In genomic region chr11:17077240-17077519, GRCh38 we compare ENCODE assay signal across 8 cellular contexts. TPM values are rescaled to one million over a fixed set of nuclear protein-coding genes. Genes with fewer than 3 reads are reported as not detected.
DNase-seq lines count a peak whose midpoint lies in the region; ATAC-seq, FAIRE-seq and TF ChIP-seq lines count a peak whose summit lies in the region.

No MANE protein-coding gene starts in this region.

- peak overlapping the region; percentile 100 for H3K4me3 ChIP-seq in astrocyte of the cerebellum (ENCODE audit: low read depth, low read length)
- H3K4me3 ChIP-seq in kidney (ENCODE audit: low read length in 2 of 2) = peak overlapping the region; percentile 96 to 99
- peak overlapping the region; percentile 93 to 98 for H3K4me3 ChIP-seq in testis

- DNase-seq in ACHN (peak; percentile 12), astrocyte of the cerebellum (ENCODE audit: low read depth) (no peak), kidney (no peak), testis (no peak), frontal cortex (ENCODE audit: low spot score in 2 of 2) (no peak), OCI-M2 (lab: John Stamatoyannopoulos, UW; ENCODE audit: unreplicated experiment) (no peak)

- peak overlapping the region; percentile 92 to 93 for H3K27ac ChIP-seq in kidney (ENCODE audit: low read depth in 2 of 2, low read length in 2 of 2)
- peak overlapping the region; percentile 85 to 96 for H3K27ac ChIP-seq in testis

- FAIRE-seq in kidney (lab: Jason Lieb, UNC) = no peak
- FAIRE-seq in frontal cortex (lab: Jason Lieb, UNC) = no peak

- 0% methylated on average over 8 to 20 of the region's 20 CpGs for WGBS in testis, 2 donors

- H3K4me1 ChIP-seq in kidney (ENCODE audit: control insufficient read depth in 1 of 2, insufficient read depth in 1 of 2, low read depth in 1 of 2, low read length in 2 of 2) = peaks cover 0 to 11% of the 10 kb centered on the region in 2 donors
- peaks cover 18% of the 10 kb centered on the region for H3K4me1 ChIP-seq in testis

- peaks cover 2 to 20% of the 10 kb centered on the region in 2 donors for H3K36me3 ChIP-seq in kidney (ENCODE audit: control insufficient read depth in 1 of 2, insufficient read depth in 2 of 2, low read length in 2 of 2)
- no peaks in the 10 kb centered on the region for H3K36me3 ChIP-seq in testis (ENCODE audit: low read depth, missing control alignments)

- intact Hi-C loops in kidney (cut with DNase I) = no loop called here
- intact Hi-C loops in testis (cut with DNase I; ENCODE audit: low total_unique reads) = loop anchor here (5.0 kb wide), 1 partner anchor 135 kb away; no protein-coding TSS in a partner anchor

- H3K9me3 ChIP-seq in kidney (ENCODE audit: control insufficient read depth in 1 of 2, low read length in 2 of 2) (no peaks in the 10 kb centered on the region), testis (no peaks in the 10 kb centered on the region)

- in situ Hi-C loops in ACHN (cut with HindIII; ENCODE audit: low pct_ligation_motif_present, low pct_unique_long_range_greater_than_20kb, low sequenced_read_pairs) (no loop called here), astrocyte of the cerebellum (cut with HindIII; ENCODE audit: low sequenced_read_pairs) (loop anchor here (5.0 kb wide), 1 partner anchor 270 kb away; no protein-coding TSS in a partner anchor)

- peak overlapping the region; percentile 85 to 94 for H3K9ac ChIP-seq in kidney (ENCODE audit: low read length in 2 of 2)

- TF ChIP-seq CTCF in astrocyte of the cerebellum (IDR thresholded peaks at IDR 0.05; ENCODE audit: low read depth, low read length, missing control alignments) (no peak), kidney (IDR thresholded peaks at IDR 0.05; ENCODE audit: borderline replicate concordance, extremely low read depth, insufficient read depth) (no peak), testis (IDR thresholded peaks at IDR 0.05) (no peak)

- ATAC-seq in GM19324 (IDR thresholded peaks at IDR 0.05; ENCODE audit: low FRiP score, unreplicated experiment) (peak; percentile 19), HG03457 (IDR thresholded peaks at IDR 0.05; ENCODE audit: unreplicated experiment) (peak; percentile 8)

- TF ChIP-seq POLR2A in testis (IDR thresholded peaks at IDR 0.05) = no peak

- H3K27me3 ChIP-seq in testis = no peaks in the 10 kb centered on the region

RNA-seq across cellular contexts. Expression of gene RPS13, which starts 0.3 kb away (rescaled TPM):
- total RNA-seq in kidney = 735 TPM
- polyA plus RNA-seq in kidney (ENCODE audit: insufficient read depth, low read depth, low replicate concordance) = 1,180 TPM
- total RNA-seq in testis = 100 to 1,000 TPM; 623 to 957 TPM
- polyA plus RNA-seq in testis (ENCODE audit: insufficient read depth, low read depth, low replicate concordance) = 708 TPM
- total RNA-seq in frontal cortex = 1,648 TPM
